ENCODE assay signal across 23 cellular contexts in the genomic region with DNA sequence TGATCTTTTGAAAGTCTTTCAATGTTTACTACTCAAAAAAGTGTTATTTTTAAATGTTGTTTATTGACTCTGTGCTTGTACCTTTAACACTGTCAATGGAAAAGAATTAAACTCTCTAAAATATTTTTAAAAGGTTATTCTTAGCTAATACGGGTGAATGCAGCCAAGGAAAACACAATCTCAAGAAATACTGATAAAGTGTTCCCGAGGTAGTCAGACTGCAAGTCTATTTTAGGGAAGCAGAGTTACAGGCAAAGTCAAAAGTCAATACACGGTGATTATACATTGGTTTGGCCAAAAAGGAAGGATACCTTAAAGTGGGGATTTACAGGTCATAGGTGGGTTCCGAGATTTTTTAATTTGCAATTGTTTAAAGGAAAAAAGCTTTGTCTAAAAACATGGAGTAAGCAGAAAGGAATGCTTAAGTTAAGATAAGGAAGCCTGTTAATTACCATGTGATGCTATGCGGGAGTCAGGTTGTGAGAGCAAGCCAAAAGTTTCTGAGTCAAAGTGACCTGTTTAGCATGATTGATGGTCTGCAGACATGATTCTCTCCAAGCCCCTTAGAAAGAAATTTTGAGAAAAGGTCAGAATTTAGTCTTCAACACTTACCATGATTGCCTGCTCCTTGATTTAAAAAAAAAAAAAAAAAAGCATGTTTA.
DNase-seq lines count a peak whose midpoint lies in the region; ATAC-seq and TF ChIP-seq lines count a peak whose summit lies in the region.
"Had no signal": no experiment of that assay in that cellular context is flagged by ENCODE, and none has a peak within 500 bp of the region (broad histone marks: within the 10 kb centered on the region; RNA-seq: fewer than 3 reads in every experiment).

No MANE protein-coding gene starts in this region.

- H3K9me3 Mint-ChIP-seq in nephron = peaks cover 3% of the 10 kb centered on the region
- H3K9me3 Mint-ChIP-seq in osteocyte (ENCODE audit: unreplicated experiment) = peaks cover 20% of the 10 kb centered on the region
- H3K9me3 Mint-ChIP-seq: activated naive CD8-positive, alpha-beta T cell treated with anti-CD3 and anti-CD28 coated beads for 36 hours; central memory CD8-positive, alpha-beta T cell had no signal

- no peak overlapping the region for H3K4me3 ChIP-seq in astrocyte of the cerebellum (ENCODE audit: low read depth, low read length)
- H3K4me3 ChIP-seq: HAP-1, Peyer's patch, SK-N-MC, spleen had no signal

- H3K36me3 Mint-ChIP-seq in nephron (ENCODE audit: low read depth) (no peaks in the 10 kb centered on the region), osteocyte (ENCODE audit: unreplicated experiment) (no peaks in the 10 kb centered on the region)
- H3K36me3 Mint-ChIP-seq: activated naive CD8-positive, alpha-beta T cell treated with anti-CD3 and anti-CD28 coated beads for 36 hours; natural killer cell treated with Interleukin-12 subunit alpha and Interleukin-12 subunit beta and Interleukin-15 and Interleukin-18, amount 100 ng/mL, for 72 hours had no signal

- in situ Hi-C loops in astrocyte of the cerebellum (cut with HindIII; ENCODE audit: low sequenced_read_pairs) = no loop called here

- peak; percentile 61 to 92 for ATAC-seq in left cardiac atrium
- ATAC-seq: natural killer cell treated with Interleukin-12 subunit alpha and Interleukin-12 subunit beta and Interleukin-15 and Interleukin-18, amount 100 ng/mL, for 72 hours had no signal

- DNase-seq in H4 (ENCODE audit: low spot score) = peak; percentile 1
- DNase-seq in astrocyte of the cerebellum (ENCODE audit: low read depth) = peak; percentile 8
- DNase-seq in left cardiac atrium = no peak
- no peak for DNase-seq in activated CD4-positive, CD25-positive, alpha-beta regulatory T cell treated with anti-CD3 and anti-CD28 coated beads, Interleukin-2, amount 50 U/mL, for 72 hours
- no peak for DNase-seq in AG08396 (ENCODE audit: low spot score)
- DNase-seq in T-helper 9 cell = no peak
- DNase-seq in osteocyte (ENCODE audit: extremely low spot score, unreplicated experiment) = no peak
- DNase-seq: activated naive CD8-positive, alpha-beta T cell treated with anti-CD3 and anti-CD28 coated beads for 36 hours; activated T-cell treated with anti-CD3 and anti-CD28 coated beads, Interleukin-2, amount 50 U/mL, for 48 hours; effector CD8-positive, alpha-beta T cell; head of caudate nucleus; IMR-90; NCI-H1694; NCI-H2227 treated with DMSO at 0.1 percent for 48 hours; Peyer's patch; spleen; substantia nigra; T1000 had no signal

- TF ChIP-seq CTCF in astrocyte of the cerebellum (IDR thresholded peaks at IDR 0.05; ENCODE audit: low read depth, low read length, missing control alignments) (no peak), nephron (IDR thresholded peaks at IDR 0.05; ENCODE audit: unreplicated experiment in 3 of 3) (no peak), osteocyte (IDR thresholded peaks at IDR 0.05) (no peak)

- H3K27me3 Mint-ChIP-seq in nephron (ENCODE audit: low read depth) (no peaks in the 10 kb centered on the region), osteocyte (ENCODE audit: unreplicated experiment) (no peaks in the 10 kb centered on the region)
- H3K27me3 Mint-ChIP-seq: activated naive CD8-positive, alpha-beta T cell treated with anti-CD3 and anti-CD28 coated beads for 36 hours; central memory CD8-positive, alpha-beta T cell had no signal

- H3K4me1 Mint-ChIP-seq in nephron (peaks cover 23% of the 10 kb centered on the region), osteocyte (ENCODE audit: unreplicated experiment) (no peaks in the 10 kb centered on the region)
- H3K4me1 Mint-ChIP-seq: activated naive CD8-positive, alpha-beta T cell treated with anti-CD3 and anti-CD28 coated beads for 36 hours; central memory CD8-positive, alpha-beta T cell had no signal

- H3K4me3 Mint-ChIP-seq in nephron = peak overlapping the region in 1 of 3 experiments; percentile 14
- no peak overlapping the region for H3K4me3 Mint-ChIP-seq in osteocyte (ENCODE audit: unreplicated experiment)
- H3K4me3 Mint-ChIP-seq: activated naive CD8-positive, alpha-beta T cell treated with anti-CD3 and anti-CD28 coated beads for 36 hours; central memory CD8-positive, alpha-beta T cell; natural killer cell treated with Interleukin-12 subunit alpha and Interleukin-12 subunit beta and Interleukin-15 and Interleukin-18, amount 100 ng/mL, for 72 hours had no signal

- H3K27ac Mint-ChIP-seq in nephron (peak overlapping the region; percentile 86 to 96 (median 89)), osteocyte (ENCODE audit: unreplicated experiment) (no peak overlapping the region)
- H3K27ac Mint-ChIP-seq: activated naive CD8-positive, alpha-beta T cell treated with anti-CD3 and anti-CD28 coated beads for 36 hours; natural killer cell treated with Interleukin-12 subunit alpha and Interleukin-12 subunit beta and Interleukin-15 and Interleukin-18, amount 100 ng/mL, for 72 hours had no signal

- intact Hi-C loops in left cardiac atrium (cut with DNase I) = no loop called here

Comparison
In these comparisons a context has a peak if more than half of its experiments do, and no peak if none do; other contexts are left out.
1. DNase-seq: peak in H4 (single experiment) and astrocyte of the cerebellum (single experiment); none in left cardiac atrium (single experiment), activated CD4-positive, CD25-positive, alpha-beta regulatory T cell treated with anti-CD3 and anti-CD28 coated beads, Interleukin-2, amount 50 U/mL, for 72 hours (single experiment), AG08396 (single experiment), T-helper 9 cell (single experiment) and osteocyte (single experiment).